22 cellular contexts compared by ENCODE assay signal in the genomic region with DNA sequence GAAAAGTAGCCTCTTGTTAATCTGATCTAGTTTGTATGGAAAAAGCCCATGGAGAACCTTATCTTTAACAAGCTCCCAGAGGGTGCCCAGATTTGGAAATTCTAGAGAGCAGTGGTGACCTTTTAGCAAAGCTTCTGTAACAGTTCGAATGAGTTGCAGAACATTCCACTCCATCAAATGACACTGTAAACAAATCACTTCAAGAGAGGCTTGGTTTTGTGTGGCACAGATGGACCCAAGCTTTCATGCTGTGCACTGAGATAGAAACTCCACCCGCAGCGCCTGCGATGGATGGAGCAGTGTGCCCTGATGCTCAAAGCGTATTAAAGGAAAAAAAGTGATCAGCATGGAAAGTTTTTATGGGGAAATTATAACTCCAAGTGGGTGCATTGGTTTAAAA. TPM values are rescaled to one million over a fixed set of nuclear protein-coding genes. Genes with fewer than 3 reads are reported as not detected.
DNase-seq lines count a peak whose midpoint lies in the region; ATAC-seq and TF ChIP-seq lines count a peak whose summit lies in the region.
"Had no signal": no experiment of that assay in that cellular context is flagged by ENCODE, and none has a peak within 500 bp of the region (broad histone marks: within the 10 kb centered on the region; RNA-seq: fewer than 3 reads in every experiment).

No MANE protein-coding gene starts in this region.

- TF ChIP-seq CTCF in chondrocyte (IDR thresholded peaks at IDR 0.05): no peak
- TF ChIP-seq CTCF in ovary (IDR thresholded peaks at IDR 0.05): no peak

- no peak overlapping the region for H3K27ac ChIP-seq in ovary
- H3K27ac ChIP-seq: BLaER1, SK-N-MC had no signal

- H3K36me3 ChIP-seq in ovary: no peaks in the 10 kb centered on the region
- H3K36me3 ChIP-seq: BLaER1, MG63 had no signal

- H3K36me3 Mint-ChIP-seq in chondrocyte (ENCODE audit: low read depth): peaks cover under 1% of the 10 kb centered on the region
- H3K36me3 Mint-ChIP-seq: CD4-positive, CD25-positive, alpha-beta regulatory T cell had no signal

- peaks cover 3% of the 10 kb centered on the region for H3K9me3 Mint-ChIP-seq in chondrocyte (ENCODE audit: low read depth)
- H3K9me3 Mint-ChIP-seq: GM23338, H9 had no signal

- H3K27ac Mint-ChIP-seq in chondrocyte (ENCODE audit: unreplicated experiment): no peak overlapping the region
- H3K27ac Mint-ChIP-seq: CD4-positive, CD25-positive, alpha-beta regulatory T cell; GM23338; H9; HFFc6 had no signal

- no peaks in the 10 kb centered on the region for H3K27me3 Mint-ChIP-seq in chondrocyte (ENCODE audit: low read depth)
- H3K27me3 Mint-ChIP-seq: CD4-positive, CD25-positive, alpha-beta regulatory T cell had no signal

- H3K4me3 Mint-ChIP-seq in chondrocyte (ENCODE audit: unreplicated experiment): no peak overlapping the region
- H3K4me3 Mint-ChIP-seq: CD4-positive, CD25-positive, alpha-beta regulatory T cell; GM23338; H9; HFFc6 had no signal

- H3K4me3 ChIP-seq in ovary: no peak overlapping the region
- H3K4me3 ChIP-seq: BLaER1, GM23338, MG63, SK-N-MC had no signal

- ATAC-seq in left ventricle myocardium superior: no peak
- ATAC-seq: GM23338 had no signal

- no peaks in the 10 kb centered on the region for H3K9me3 ChIP-seq in ovary
- H3K9me3 ChIP-seq: BLaER1, MG63 had no signal

- TF ChIP-seq EP300 in ovary (IDR thresholded peaks at IDR 0.05): no peak

- no peaks in the 10 kb centered on the region for H3K27me3 ChIP-seq in ovary
- H3K27me3 ChIP-seq: BLaER1, MG63 had no signal

- no peaks in the 10 kb centered on the region for H3K4me1 Mint-ChIP-seq in chondrocyte (ENCODE audit: low read depth)
- H3K4me1 Mint-ChIP-seq: CD4-positive, CD25-positive, alpha-beta regulatory T cell had no signal

- intact Hi-C loops in ovary (cut with DNase I) (no loop called here), left ventricle myocardium superior (cut with micrococcal nuclease) (no loop called here)

- no peaks in the 10 kb centered on the region for H3K4me1 ChIP-seq in ovary (ENCODE audit: insufficient read depth)

- DNase-seq in NCI-H748 (lab: John Stamatoyannopoulos, UW; ENCODE audit: unreplicated experiment) (peak; percentile 29), NCI-H748 treated with DMSO at 0.1 percent for 48 hours (lab: John Stamatoyannopoulos, UW) (no peak), NCI-H1417 treated with DMSO at 0.1 percent for 48 hours (lab: John Stamatoyannopoulos, UW) (peak; percentile 22), NCI-H69 (lab: John Stamatoyannopoulos, UW) (peak; percentile 82), retina (peak; percentile 7), chondrocyte (ENCODE audit: low spot score) (no peak), ovary (no peak), left ventricle myocardium superior (no peak)
- DNase-seq: CD4-positive, CD25-positive, alpha-beta regulatory T cell; DMS53; H9; HFFc6; KBM-7; MG63; NCI-H1105 treated with DMSO at 0.1 percent for 48 hours; NCI-H187; NCI-H2081 treated with DMSO at 0.1 percent for 48 hours; SIG-M5 had no signal

- TF ChIP-seq POLR2A in ovary (IDR thresholded peaks at IDR 0.05): no peak

- WGBS in ovary, 3 donors: 87 to 97% (median 94%) methylated on average over 5 of the region's 5 CpGs

RNA-seq across cellular contexts. Expression of a gene that starts 55.1 kb away (rescaled TPM):
- total RNA-seq in chondrocyte (0.31 to 1.2 TPM (median 0.97 TPM) in 3 replicates), ovary (under 1 TPM in 6 of 7 donors, not detected in 1; 0.10 to 0.80 (median 0.31) TPM), left ventricle myocardium superior (1.7 TPM)
- 1 to 10 TPM in 1 of 2 donors, under 1 TPM in 1; 0.17 to 3.6 TPM for polyA plus RNA-seq in ovary
- polyA plus RNA-seq: AG04450 had no signal

Comparison
In these comparisons a context has a peak if more than half of its experiments do, and no peak if none do; other contexts are left out.
1. DNase-seq: peak in NCI-H748 (single experiment), NCI-H1417 treated with DMSO at 0.1 percent for 48 hours (single experiment), NCI-H69 (single experiment) and retina (single experiment); none in NCI-H748 treated with DMSO at 0.1 percent for 48 hours (single experiment), chondrocyte (single experiment), ovary (0 of 5) and left ventricle myocardium superior (single experiment).